In the genomic region with DNA sequence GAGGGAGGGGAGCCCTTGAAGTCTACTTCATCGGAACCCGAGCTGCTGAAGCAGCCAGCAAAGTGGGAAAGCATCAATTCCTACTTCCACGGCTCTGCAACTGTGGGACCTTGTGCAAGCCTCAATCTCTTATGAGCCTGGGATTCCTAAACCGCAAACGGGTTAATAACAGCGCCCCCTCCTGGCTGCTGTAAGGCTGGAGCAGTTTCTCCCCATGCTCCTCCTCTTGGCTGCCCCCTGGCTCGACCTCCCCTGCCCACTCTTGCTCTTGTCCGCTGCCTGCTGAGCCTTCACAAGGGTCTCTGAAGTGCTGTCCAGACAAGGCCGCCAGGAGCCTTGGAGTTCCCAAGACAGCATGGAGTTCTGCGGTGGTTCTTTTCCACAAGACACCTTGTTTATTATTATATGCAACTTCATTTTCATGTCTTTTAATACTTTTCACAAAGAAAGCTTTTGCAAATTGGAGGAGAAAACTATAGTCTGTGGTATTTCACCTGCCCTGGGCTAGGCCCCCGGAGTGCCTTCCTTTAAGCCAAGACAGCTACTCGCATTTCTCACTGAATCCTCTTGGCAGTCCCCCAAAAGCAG, we compare ENCODE assay signal across 2 cellular contexts.
A peak's percentile ranks its signal among the peaks of the same experiment; 100 is the strongest.
TF ChIP-seq lines count a peak whose summit lies in the region.

No MANE protein-coding gene starts in this region.

TF ChIP-seq in Ishikawa, 13 proteins besides CTCF, POLR2A, EP300 and RAD21:
- no peak for TF ChIP-seq TEAD4 (IDR thresholded peaks at IDR 0.05)
- TF ChIP-seq, protein P1, sequence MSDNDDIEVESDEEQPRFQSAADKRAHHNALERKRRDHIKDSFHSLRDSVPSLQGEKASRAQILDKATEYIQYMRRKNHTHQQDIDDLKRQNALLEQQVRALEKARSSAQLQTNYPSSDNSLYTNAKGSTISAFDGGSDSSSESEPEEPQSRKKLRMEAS (IDR thresholded peaks at IDR 0.05): 0 out of 2 replicates have a peak, but pooled peaks have one; percentile 11
TF ChIP-seq in Ishikawa: peak in this region for 1.

TF ChIP-seq in H1, 55 proteins besides CTCF, POLR2A, EP300 and RAD21:
- TF ChIP-seq TAF7 (optimal IDR thresholded peaks at IDR 0.05; ENCODE audit: borderline replicate concordance, low read depth, low read length) (no peak), CEBPB (IDR thresholded peaks at IDR 0.05; ENCODE audit: low read depth, low read length) (peak; percentile 60), HDAC2 (IDR thresholded peaks at IDR 0.05; ENCODE audit: borderline replicate concordance in 1 of 2, low read depth in 2 of 2, low read length in 2 of 2) (0 out of 4 replicates have a peak, but pooled peaks have one; percentile 29 to 38), TEAD4 (IDR thresholded peaks at IDR 0.05; ENCODE audit: low read depth, low read length) (no peak), KDM1A (IDR thresholded peaks at IDR 0.05; ENCODE audit: borderline replicate concordance, low read length) (0 out of 2 replicates have a peak, but pooled peaks have one; percentile 12)
- TF ChIP-seq, protein P2, sequence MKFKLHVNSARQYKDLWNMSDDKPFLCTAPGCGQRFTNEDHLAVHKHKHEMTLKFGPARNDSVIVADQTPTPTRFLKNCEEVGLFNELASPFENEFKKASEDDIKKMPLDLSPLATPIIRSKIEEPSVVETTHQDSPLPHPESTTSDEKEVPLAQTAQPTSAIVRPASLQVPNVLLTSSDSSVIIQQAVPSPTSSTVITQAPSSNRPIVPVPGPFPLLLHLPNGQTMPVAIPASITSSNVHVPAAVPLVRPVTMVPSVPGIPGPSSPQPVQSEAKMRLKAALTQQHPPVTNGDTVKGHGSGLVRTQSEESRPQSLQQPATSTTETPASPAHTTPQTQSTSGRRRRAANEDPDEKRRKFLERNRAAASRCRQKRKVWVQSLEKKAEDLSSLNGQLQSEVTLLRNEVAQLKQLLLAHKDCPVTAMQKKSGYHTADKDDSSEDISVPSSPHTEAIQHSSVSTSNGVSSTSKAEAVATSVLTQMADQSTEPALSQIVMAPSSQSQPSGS (IDR thresholded peaks at IDR 0.05; ENCODE audit: low read length): no peak
TF ChIP-seq in H1: peak in this region for 3.
